1 cellular context compared by ENCODE assay signal in the genomic region with DNA sequence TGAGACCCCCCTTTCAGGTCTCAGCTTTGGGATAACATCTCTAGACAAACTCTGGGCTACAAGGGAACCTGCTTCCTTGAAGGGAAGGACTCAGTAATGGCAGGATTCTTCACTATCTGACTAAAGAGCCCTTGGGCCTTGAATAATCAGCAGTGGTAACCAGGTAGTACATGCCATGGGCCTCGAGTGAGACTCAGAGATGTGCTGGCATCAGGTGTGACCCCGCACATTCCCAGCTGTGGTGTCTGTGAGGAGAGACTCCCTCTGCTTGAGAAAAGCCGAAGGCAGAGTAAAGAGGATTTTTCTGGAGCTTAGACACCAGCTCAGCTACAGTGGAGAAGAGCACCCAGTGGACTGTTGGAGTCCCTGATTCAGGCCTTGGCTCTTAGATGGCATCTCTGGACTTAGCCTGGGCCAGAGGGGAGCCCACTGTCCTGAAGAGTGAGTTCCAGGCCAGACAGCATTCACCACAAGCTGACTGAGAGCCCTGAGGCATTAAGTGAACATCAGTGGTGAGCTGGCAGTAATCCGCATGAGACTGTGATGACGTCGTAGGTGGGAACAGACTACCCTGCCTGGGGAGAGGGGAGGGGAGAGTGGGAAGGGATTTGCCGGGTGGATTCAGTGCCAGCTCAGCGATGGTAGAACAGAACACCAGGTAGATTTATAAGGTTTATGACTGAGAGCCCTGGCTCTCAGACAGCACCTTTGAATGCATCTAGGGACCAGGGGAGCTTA.
A peak's percentile ranks its signal among the peaks of the same experiment; 100 is the strongest.
TF ChIP-seq lines count a peak whose summit lies in the region.

No MANE protein-coding gene starts in this region.

TF ChIP-seq in HEK293, 187 proteins besides CTCF, POLR2A, EP300 and RAD21 (continued from another document):
- TF ChIP-seq, protein P1, sequence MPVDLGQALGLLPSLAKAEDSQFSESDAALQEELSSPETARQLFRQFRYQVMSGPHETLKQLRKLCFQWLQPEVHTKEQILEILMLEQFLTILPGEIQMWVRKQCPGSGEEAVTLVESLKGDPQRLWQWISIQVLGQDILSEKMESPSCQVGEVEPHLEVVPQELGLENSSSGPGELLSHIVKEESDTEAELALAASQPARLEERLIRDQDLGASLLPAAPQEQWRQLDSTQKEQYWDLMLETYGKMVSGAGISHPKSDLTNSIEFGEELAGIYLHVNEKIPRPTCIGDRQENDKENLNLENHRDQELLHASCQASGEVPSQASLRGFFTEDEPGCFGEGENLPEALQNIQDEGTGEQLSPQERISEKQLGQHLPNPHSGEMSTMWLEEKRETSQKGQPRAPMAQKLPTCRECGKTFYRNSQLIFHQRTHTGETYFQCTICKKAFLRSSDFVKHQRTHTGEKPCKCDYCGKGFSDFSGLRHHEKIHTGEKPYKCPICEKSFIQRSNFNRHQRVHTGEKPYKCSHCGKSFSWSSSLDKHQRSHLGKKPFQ (tag by site-specific recombination; IDR thresholded peaks at IDR 0.05): 0 out of 2 replicates have a peak, but pooled peaks have one; percentile 42
- TF ChIP-seq, protein P2, sequence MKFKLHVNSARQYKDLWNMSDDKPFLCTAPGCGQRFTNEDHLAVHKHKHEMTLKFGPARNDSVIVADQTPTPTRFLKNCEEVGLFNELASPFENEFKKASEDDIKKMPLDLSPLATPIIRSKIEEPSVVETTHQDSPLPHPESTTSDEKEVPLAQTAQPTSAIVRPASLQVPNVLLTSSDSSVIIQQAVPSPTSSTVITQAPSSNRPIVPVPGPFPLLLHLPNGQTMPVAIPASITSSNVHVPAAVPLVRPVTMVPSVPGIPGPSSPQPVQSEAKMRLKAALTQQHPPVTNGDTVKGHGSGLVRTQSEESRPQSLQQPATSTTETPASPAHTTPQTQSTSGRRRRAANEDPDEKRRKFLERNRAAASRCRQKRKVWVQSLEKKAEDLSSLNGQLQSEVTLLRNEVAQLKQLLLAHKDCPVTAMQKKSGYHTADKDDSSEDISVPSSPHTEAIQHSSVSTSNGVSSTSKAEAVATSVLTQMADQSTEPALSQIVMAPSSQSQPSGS (tag by site-specific recombination; IDR thresholded peaks at IDR 0.05; ENCODE audit: low read depth): peak; percentile 90
- peak; percentile 63 for TF ChIP-seq ZNF600 (tag by site-specific recombination; IDR thresholded peaks at IDR 0.05)
- TF ChIP-seq HOXD13 (CRISPR knock-in tag; IDR thresholded peaks at IDR 0.05; ENCODE audit: borderline replicate concordance): no peak
- TF ChIP-seq ZFHX2 (tag by site-specific recombination; conservative IDR thresholded peaks at IDR 0.05): peak; percentile 30; the same call in 1 of the 2 replicates
- TF ChIP-seq BCL11A (tag by site-specific recombination; IDR thresholded peaks at IDR 0.05; ENCODE audit: low read depth): no peak
- TF ChIP-seq, protein P3, sequence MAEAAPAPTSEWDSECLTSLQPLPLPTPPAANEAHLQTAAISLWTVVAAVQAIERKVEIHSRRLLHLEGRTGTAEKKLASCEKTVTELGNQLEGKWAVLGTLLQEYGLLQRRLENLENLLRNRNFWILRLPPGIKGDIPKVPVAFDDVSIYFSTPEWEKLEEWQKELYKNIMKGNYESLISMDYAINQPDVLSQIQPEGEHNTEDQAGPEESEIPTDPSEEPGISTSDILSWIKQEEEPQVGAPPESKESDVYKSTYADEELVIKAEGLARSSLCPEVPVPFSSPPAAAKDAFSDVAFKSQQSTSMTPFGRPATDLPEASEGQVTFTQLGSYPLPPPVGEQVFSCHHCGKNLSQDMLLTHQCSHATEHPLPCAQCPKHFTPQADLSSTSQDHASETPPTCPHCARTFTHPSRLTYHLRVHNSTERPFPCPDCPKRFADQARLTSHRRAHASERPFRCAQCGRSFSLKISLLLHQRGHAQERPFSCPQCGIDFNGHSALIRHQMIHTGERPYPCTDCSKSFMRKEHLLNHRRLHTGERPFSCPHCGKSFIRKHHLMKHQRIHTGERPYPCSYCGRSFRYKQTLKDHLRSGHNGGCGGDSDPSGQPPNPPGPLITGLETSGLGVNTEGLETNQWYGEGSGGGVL (tag by site-specific recombination; IDR thresholded peaks at IDR 0.05): peak; percentile 68
- TF ChIP-seq, protein P4, sequence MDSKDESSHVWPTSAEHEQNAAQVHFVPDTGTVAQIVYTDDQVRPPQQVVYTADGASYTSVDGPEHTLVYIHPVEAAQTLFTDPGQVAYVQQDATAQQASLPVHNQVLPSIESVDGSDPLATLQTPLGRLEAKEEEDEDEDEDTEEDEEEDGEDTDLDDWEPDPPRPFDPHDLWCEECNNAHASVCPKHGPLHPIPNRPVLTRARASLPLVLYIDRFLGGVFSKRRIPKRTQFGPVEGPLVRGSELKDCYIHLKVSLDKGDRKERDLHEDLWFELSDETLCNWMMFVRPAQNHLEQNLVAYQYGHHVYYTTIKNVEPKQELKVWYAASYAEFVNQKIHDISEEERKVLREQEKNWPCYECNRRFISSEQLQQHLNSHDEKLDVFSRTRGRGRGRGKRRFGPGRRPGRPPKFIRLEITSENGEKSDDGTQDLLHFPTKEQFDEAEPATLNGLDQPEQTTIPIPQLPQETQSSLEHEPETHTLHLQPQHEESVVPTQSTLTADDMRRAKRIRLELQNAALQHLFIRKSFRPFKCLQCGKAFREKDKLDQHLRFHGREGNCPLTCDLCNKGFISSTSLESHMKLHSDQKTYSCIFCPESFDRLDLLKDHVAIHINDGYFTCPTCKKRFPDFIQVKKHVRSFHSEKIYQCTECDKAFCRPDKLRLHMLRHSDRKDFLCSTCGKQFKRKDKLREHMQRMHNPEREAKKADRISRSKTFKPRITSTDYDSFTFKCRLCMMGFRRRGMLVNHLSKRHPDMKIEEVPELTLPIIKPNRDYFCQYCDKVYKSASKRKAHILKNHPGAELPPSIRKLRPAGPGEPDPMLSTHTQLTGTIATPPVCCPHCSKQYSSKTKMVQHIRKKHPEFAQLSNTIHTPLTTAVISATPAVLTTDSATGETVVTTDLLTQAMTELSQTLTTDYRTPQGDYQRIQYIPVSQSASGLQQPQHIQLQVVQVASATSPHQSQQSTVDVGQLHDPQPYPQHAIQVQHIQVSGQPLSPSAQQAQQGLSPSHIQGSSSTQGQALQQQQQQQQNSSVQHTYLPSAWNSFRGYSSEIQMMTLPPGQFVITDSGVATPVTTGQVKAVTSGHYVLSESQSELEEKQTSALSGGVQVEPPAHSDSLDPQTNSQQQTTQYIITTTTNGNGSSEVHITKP (tag by site-specific recombination; IDR thresholded peaks at IDR 0.05): peak; percentile 88
- no peak for TF ChIP-seq ZFP69B (tag by site-specific recombination; IDR thresholded peaks at IDR 0.05)
